ENCODE assay signal across 8 cellular contexts in genomic region chr3:115147329-115148141, GRCh38. TPM values are rescaled to one million over a fixed set of nuclear protein-coding genes. Genes with fewer than 3 reads are reported as not detected.
DNase-seq lines count a peak whose midpoint lies in the region; ATAC-seq and TF ChIP-seq lines count a peak whose summit lies in the region.

No MANE protein-coding gene starts in this region.

- H3K4me3 Mint-ChIP-seq in naive thymus-derived CD4-positive, alpha-beta T cell = peak overlapping the region; percentile 93 to 100 (median 96)
- H3K4me3 Mint-ChIP-seq in stimulated activated memory B cell treated with anti-CD40 and anti-IgM and Interleukin-4, amounts not matched to agents 10 μg/mL and 1 μg/mL and 100 μg/mL, for 72 hours = peak overlapping the region; percentile 90

- peak overlapping the region; percentile 72 for H3K4me3 ChIP-seq in fibroblast of mammary gland (ENCODE audit: control insufficient read depth, low read depth, low read length)
- peak overlapping the region; percentile 65 for H3K4me3 ChIP-seq in naive thymus-derived CD4-positive, alpha-beta T cell (ENCODE audit: low read length)

- H3K27me3 Mint-ChIP-seq in naive thymus-derived CD4-positive, alpha-beta T cell = peaks cover 0 to 8% (median 0%) of the 10 kb centered on the region in 5 donors
- H3K27me3 Mint-ChIP-seq in stimulated activated memory B cell treated with anti-CD40 and anti-IgM and Interleukin-4, amounts not matched to agents 10 μg/mL and 1 μg/mL and 100 μg/mL, for 72 hours = no peaks in the 10 kb centered on the region

- POLR2A ChIA-PET in RWPE1 (lab: Yijun Ruan, JAX; ENCODE audit: low non-redundant PET) = interaction anchor here (0.5 kb wide), 1 partner anchor 1401 kb away, joined by 4 read pairs; the partner anchor contains the start of gene NAA50
- POLR2A ChIA-PET in naive thymus-derived CD4-positive, alpha-beta T cell (lab: Charles Lee) = interaction anchor here (0.5 to 6.8 kb wide), 13 partner anchors 11 to 1401 kb away, joined by 3 to 111 read pairs (median 9); partner anchors contain the start of genes ATP6V1A and NAA50

- peaks cover 15 to 18% of the 10 kb centered on the region in 2 donors for H3K4me1 ChIP-seq in naive thymus-derived CD4-positive, alpha-beta T cell (ENCODE audit: control insufficient read depth in 2 of 2, insufficient read depth in 2 of 2, low read length in 2 of 2)

- ATAC-seq in naive thymus-derived CD4-positive, alpha-beta T cell = peak; percentile 83
- peak; percentile 93 for ATAC-seq in stimulated activated memory B cell treated with anti-CD40 and anti-IgM and Interleukin-4, amounts not matched to agents 10 μg/mL and 1 μg/mL and 100 μg/mL, for 72 hours

- peak overlapping the region; percentile 96 for H3K27ac ChIP-seq in RWPE1
- peak overlapping the region; percentile 98 for H3K27ac ChIP-seq in naive thymus-derived CD4-positive, alpha-beta T cell (ENCODE audit: low read depth, low read length)

- TF ChIP-seq CTCF in RWPE1 (conservative IDR thresholded peaks at IDR 0.05; ENCODE audit: low read depth) = no peak
- TF ChIP-seq CTCF in fibroblast of mammary gland (conservative IDR thresholded peaks at IDR 0.05; ENCODE audit: control insufficient read depth, insufficient read depth, low read depth, low read length) = no peak

- CTCF ChIA-PET in RWPE1 (lab: Yijun Ruan, JAX) = no interaction called here
- CTCF ChIA-PET in naive thymus-derived CD4-positive, alpha-beta T cell (lab: Charles Lee) = interaction anchor here (1.7 kb wide), 1 partner anchor 18 kb away, joined by 10 read pairs; no protein-coding TSS in a partner anchor

- H3K36me3 Mint-ChIP-seq in naive thymus-derived CD4-positive, alpha-beta T cell = peaks cover 5 to 7% (median 6%) of the 10 kb centered on the region in 5 donors
- peaks cover 16% of the 10 kb centered on the region for H3K36me3 Mint-ChIP-seq in stimulated activated memory B cell treated with anti-CD40 and anti-IgM and Interleukin-4, amounts not matched to agents 10 μg/mL and 1 μg/mL and 100 μg/mL, for 72 hours

- H3K4me1 Mint-ChIP-seq in naive thymus-derived CD4-positive, alpha-beta T cell = peaks cover 16 to 45% (median 24%) of the 10 kb centered on the region in 7 donors
- H3K4me1 Mint-ChIP-seq in stimulated activated memory B cell treated with anti-CD40 and anti-IgM and Interleukin-4, amounts not matched to agents 10 μg/mL and 1 μg/mL and 100 μg/mL, for 72 hours = peaks cover 23% of the 10 kb centered on the region

- intact Hi-C loops in naive thymus-derived CD4-positive, alpha-beta T cell (cut with micrococcal nuclease) = loop anchor here (1.0 to 10.0 kb wide), 14 partner anchors 18 to 1633 kb away; partner anchors contain the start of genes CCDC191 (in 2 of the 2), QTRT2 (in 2 of the 2), SIDT1 (in 2 of the 2) and SPICE1 (in 1 of the 2)

- H3K9me3 ChIP-seq in naive thymus-derived CD4-positive, alpha-beta T cell (ENCODE audit: control insufficient read depth in 2 of 3, low read length in 3 of 3) = peaks cover 0 to 7% (median 0%) of the 10 kb centered on the region in 3 experiments

- peak overlapping the region; percentile 97 to 100 (median 100) for H3K27ac Mint-ChIP-seq in naive thymus-derived CD4-positive, alpha-beta T cell
- H3K27ac Mint-ChIP-seq in stimulated activated memory B cell treated with anti-CD40 and anti-IgM and Interleukin-4, amounts not matched to agents 10 μg/mL and 1 μg/mL and 100 μg/mL, for 72 hours = peak overlapping the region; percentile 86

- peaks cover 0 to 8% (median 0%) of the 10 kb centered on the region in 3 experiments for H3K36me3 ChIP-seq in naive thymus-derived CD4-positive, alpha-beta T cell (ENCODE audit: control insufficient read depth in 2 of 3, insufficient read depth in 3 of 3, low read length in 3 of 3)

- no peaks in the 10 kb centered on the region for H3K27me3 ChIP-seq in naive thymus-derived CD4-positive, alpha-beta T cell (ENCODE audit: control insufficient read depth in 2 of 2, insufficient read depth in 2 of 2, low read length in 2 of 2)

- H3K9me3 Mint-ChIP-seq in naive thymus-derived CD4-positive, alpha-beta T cell = peaks cover 0 to 16% (median 5%) of the 10 kb centered on the region in 11 donors
- H3K9me3 Mint-ChIP-seq in stimulated activated memory B cell treated with anti-CD40 and anti-IgM and Interleukin-4, amounts not matched to agents 10 μg/mL and 1 μg/mL and 100 μg/mL, for 72 hours = peaks cover 7% of the 10 kb centered on the region

- DNase-seq in EH (ENCODE audit: low read depth) (peak; percentile 100), GOT3 (lab: John Stamatoyannopoulos, UW) (peak; percentile 93), LHCN-M2 (ENCODE audit: low read depth) (peak; percentile 100), RWPE1 (ENCODE audit: low spot score) (peak; percentile 98), fibroblast of mammary gland (ENCODE audit: low read depth) (peak; percentile 100)
- peak; percentile 92 for DNase-seq in activated T-helper 9 cell treated with anti-CD3 and anti-CD28 coated beads, Interleukin-2, amount 50 U/mL, for 16 hours (ENCODE audit: low read depth)
- peak; percentile 84 to 99 (median 98) for DNase-seq in naive thymus-derived CD4-positive, alpha-beta T cell

RNA-seq across cellular contexts. Expression of gene ZBTB20, which starts 0.4 kb away (rescaled TPM):
- total RNA-seq in LHCN-M2 (2014; rRNA removed) = 18.3 and 26.4 TPM in 2 replicates
- polyA plus RNA-seq in LHCN-M2 (2012) = 3.8 TPM
- total RNA-seq in naive thymus-derived CD4-positive, alpha-beta T cell = 10 to 100 TPM; 14.9 to 69.5 (median 64.0) TPM
- polyA plus RNA-seq in naive thymus-derived CD4-positive, alpha-beta T cell = 10 to 100 TPM; 24.4 to 27.0 TPM

Comparison
In these comparisons a context has a peak if more than half of its experiments do, and no peak if none do; other contexts are left out.
1. Peak in every context shown above with its lines: DNase-seq, ATAC-seq, H3K4me3 ChIP-seq and H3K27ac ChIP-seq.